28 cellular contexts compared by ENCODE assay signal in genomic region chr4:138455097-138455496, GRCh38.
"Had no signal": no experiment of that assay in that cellular context is flagged by ENCODE, and none has a peak within 500 bp of the region (broad histone marks: within the 10 kb centered on the region; RNA-seq: fewer than 3 reads in every experiment).

No MANE protein-coding gene starts in this region.

- H3K4me3 Mint-ChIP-seq: activated CD4-positive, alpha-beta T cell treated with anti-CD3 and anti-CD28 coated beads, Interleukin-2, amount 10 ng/mL, durations not matched to agents 7 days and 5 days; activated CD8-positive, alpha-beta T cell treated with anti-CD3 and anti-CD28 coated beads for 36 hours; activated naive CD4-positive, alpha-beta T cell treated with anti-CD3 and anti-CD28 coated beads, Interleukin-2, amount 10 ng/mL, durations not matched to agents 7 days and 5 days; activated naive CD8-positive, alpha-beta T cell treated with anti-CD3 and anti-CD28 coated beads, Interleukin-2, amount 10 ng/mL, durations not matched to agents 7 days and 5 days; activated T-helper 1 cell treated with anti-CD3 and anti-CD28 coated beads, Interleukin-12 subunit alpha, Interleukin-12 subunit beta, Interleukin-2, Interleukin-4 antibody, amounts not matched to agents 30 ng/mL and 10 ng/mL and 1 ng/mL, durations not matched to agents 14 hours and 24 hours and 36 hours; effector memory CD8-positive, alpha-beta T cell had no signal

- H3K27me3 Mint-ChIP-seq: activated CD4-positive, alpha-beta T cell treated with anti-CD3 and anti-CD28 coated beads, Interleukin-2, amount 10 ng/mL, durations not matched to agents 7 days and 5 days; activated CD8-positive, alpha-beta T cell treated with anti-CD3 and anti-CD28 coated beads for 36 hours; activated naive CD4-positive, alpha-beta T cell treated with anti-CD3 and anti-CD28 coated beads, Interleukin-2, amount 10 ng/mL, durations not matched to agents 7 days and 5 days; activated naive CD8-positive, alpha-beta T cell treated with anti-CD3 and anti-CD28 coated beads, Interleukin-2, amount 10 ng/mL, durations not matched to agents 7 days and 5 days; effector memory CD8-positive, alpha-beta T cell had no signal

- H3K27ac Mint-ChIP-seq: activated CD4-positive, alpha-beta T cell treated with anti-CD3 and anti-CD28 coated beads, Interleukin-2, amount 10 ng/mL, durations not matched to agents 7 days and 5 days; activated CD8-positive, alpha-beta T cell treated with anti-CD3 and anti-CD28 coated beads for 36 hours; activated naive CD4-positive, alpha-beta T cell treated with anti-CD3 and anti-CD28 coated beads, Interleukin-2, amount 10 ng/mL, durations not matched to agents 7 days and 5 days; activated naive CD4-positive, alpha-beta T cell treated with anti-CD3 and anti-CD28 coated beads, Interleukin-2, amount 50 U/mL, for 72 hours; activated naive CD8-positive, alpha-beta T cell treated with anti-CD3 and anti-CD28 coated beads, Interleukin-2, amount 10 ng/mL, durations not matched to agents 7 days and 5 days; activated T-helper 1 cell treated with anti-CD3 and anti-CD28 coated beads, Interleukin-12 subunit alpha, Interleukin-12 subunit beta, Interleukin-2, Interleukin-4 antibody, amounts not matched to agents 30 ng/mL and 10 ng/mL and 1 ng/mL, durations not matched to agents 14 hours and 24 hours and 36 hours; activated T-helper 2 cell treated with anti-CD3 and anti-CD28 coated beads, Interferon-gamma antibody, Interleukin-2, Interleukin-4, amounts not matched to agents 10 μg/mL and 5 μg/mL and 100 μg/mL, durations not matched to agents 14 hours and 24 hours and 36 hours; effector memory CD8-positive, alpha-beta T cell had no signal

- H3K4me1 Mint-ChIP-seq: activated CD4-positive, alpha-beta T cell treated with anti-CD3 and anti-CD28 coated beads, Interleukin-2, amount 10 ng/mL, durations not matched to agents 7 days and 5 days; activated naive CD4-positive, alpha-beta T cell treated with anti-CD3 and anti-CD28 coated beads, Interleukin-2, amount 10 ng/mL, durations not matched to agents 7 days and 5 days; activated naive CD8-positive, alpha-beta T cell treated with anti-CD3 and anti-CD28 coated beads, Interleukin-2, amount 10 ng/mL, durations not matched to agents 7 days and 5 days had no signal

- H3K4me3 ChIP-seq: ascending aorta, esophagus muscularis mucosa, gastrocnemius medialis, heart right ventricle had no signal

- H3K9me3 ChIP-seq: ascending aorta, esophagus muscularis mucosa, gastrocnemius medialis, heart right ventricle had no signal

- FAIRE-seq: colon had no signal

- DNase-seq: activated CD4-positive, alpha-beta T cell treated with anti-CD3 and anti-CD28 coated beads for 1 hour; activated CD4-positive, alpha-beta T cell treated with anti-CD3 and anti-CD28 coated beads for 4 hours; activated CD4-positive, alpha-beta T cell treated with anti-CD3 and anti-CD28 coated beads, Interleukin-2, amount 10 ng/mL, durations not matched to agents 7 days and 5 days; activated CD4-positive, alpha-beta T cell treated with anti-CD3 and anti-CD28 coated beads, Interleukin-2, amount 50 U/mL, for 48 hours; activated CD8-positive, alpha-beta memory T cell treated with anti-CD3 and anti-CD28 coated beads for 24 hours; activated CD8-positive, alpha-beta T cell treated with anti-CD3 and anti-CD28 coated beads for 36 hours; activated effector memory CD4-positive, alpha-beta T cell treated with anti-CD3 and anti-CD28 coated beads, Interleukin-2, amount 50 U/mL, for 16 hours; activated naive CD4-positive, alpha-beta T cell treated with anti-CD3 and anti-CD28 coated beads, Interleukin-2, amount 10 ng/mL, durations not matched to agents 7 days and 5 days; activated naive CD8-positive, alpha-beta T cell treated with anti-CD3 and anti-CD28 coated beads, Interleukin-2, amount 10 ng/mL, durations not matched to agents 7 days and 5 days; activated T-cell treated with anti-CD3 and anti-CD28 coated beads, Interleukin-2, amount 50 U/mL, for 1 hour; activated T-cell treated with anti-CD3 and anti-CD28 coated beads, Interleukin-2, amount 50 U/mL, for 48 hours; brain microvascular endothelial cell; caudate nucleus; cortex of kidney; dermis blood vessel endothelial cell; effector CD4-positive, alpha-beta T cell; effector memory CD8-positive, alpha-beta T cell; erythroblast; foreskin keratinocyte; gastrocnemius medialis; heart right ventricle; T-helper 2 cell had no signal

- H3K27ac ChIP-seq: ascending aorta, brain microvascular endothelial cell, esophagus muscularis mucosa, foreskin keratinocyte, gastrocnemius medialis, heart right ventricle had no signal

- H3K27me3 ChIP-seq: ascending aorta, brain microvascular endothelial cell, esophagus muscularis mucosa, foreskin keratinocyte, gastrocnemius medialis, heart right ventricle had no signal

- ATAC-seq: activated CD8-positive, alpha-beta T cell treated with anti-CD3 and anti-CD28 coated beads for 36 hours; activated naive CD4-positive, alpha-beta T cell treated with anti-CD3 and anti-CD28 coated beads, Interleukin-2, amount 50 U/mL, for 72 hours; effector memory CD8-positive, alpha-beta T cell; foreskin keratinocyte; gastrocnemius medialis; heart right ventricle had no signal

- H3K36me3 Mint-ChIP-seq: activated naive CD4-positive, alpha-beta T cell treated with anti-CD3 and anti-CD28 coated beads, Interleukin-2, amount 10 ng/mL, durations not matched to agents 7 days and 5 days; activated naive CD4-positive, alpha-beta T cell treated with anti-CD3 and anti-CD28 coated beads, Interleukin-2, amount 50 U/mL, for 72 hours; activated naive CD8-positive, alpha-beta T cell treated with anti-CD3 and anti-CD28 coated beads, Interleukin-2, amount 10 ng/mL, durations not matched to agents 7 days and 5 days had no signal

- H3K36me3 ChIP-seq: ascending aorta, brain microvascular endothelial cell, esophagus muscularis mucosa, gastrocnemius medialis, heart right ventricle had no signal

- H3K9me3 Mint-ChIP-seq: activated CD4-positive, alpha-beta T cell treated with anti-CD3 and anti-CD28 coated beads, Interleukin-2, amount 10 ng/mL, durations not matched to agents 7 days and 5 days; activated CD8-positive, alpha-beta T cell treated with anti-CD3 and anti-CD28 coated beads for 36 hours; activated T-helper 1 cell treated with anti-CD3 and anti-CD28 coated beads, Interleukin-12 subunit alpha, Interleukin-12 subunit beta, Interleukin-2, Interleukin-4 antibody, amounts not matched to agents 30 ng/mL and 10 ng/mL and 1 ng/mL, durations not matched to agents 14 hours and 24 hours and 36 hours; activated T-helper 2 cell treated with anti-CD3 and anti-CD28 coated beads, Interferon-gamma antibody, Interleukin-2, Interleukin-4, amounts not matched to agents 10 μg/mL and 5 μg/mL and 100 μg/mL, durations not matched to agents 14 hours and 24 hours and 36 hours had no signal

- H3K4me1 ChIP-seq: ascending aorta, esophagus muscularis mucosa, foreskin keratinocyte, gastrocnemius medialis had no signal
